ENCODE assay signal across 9 cellular contexts in the genomic region with DNA sequence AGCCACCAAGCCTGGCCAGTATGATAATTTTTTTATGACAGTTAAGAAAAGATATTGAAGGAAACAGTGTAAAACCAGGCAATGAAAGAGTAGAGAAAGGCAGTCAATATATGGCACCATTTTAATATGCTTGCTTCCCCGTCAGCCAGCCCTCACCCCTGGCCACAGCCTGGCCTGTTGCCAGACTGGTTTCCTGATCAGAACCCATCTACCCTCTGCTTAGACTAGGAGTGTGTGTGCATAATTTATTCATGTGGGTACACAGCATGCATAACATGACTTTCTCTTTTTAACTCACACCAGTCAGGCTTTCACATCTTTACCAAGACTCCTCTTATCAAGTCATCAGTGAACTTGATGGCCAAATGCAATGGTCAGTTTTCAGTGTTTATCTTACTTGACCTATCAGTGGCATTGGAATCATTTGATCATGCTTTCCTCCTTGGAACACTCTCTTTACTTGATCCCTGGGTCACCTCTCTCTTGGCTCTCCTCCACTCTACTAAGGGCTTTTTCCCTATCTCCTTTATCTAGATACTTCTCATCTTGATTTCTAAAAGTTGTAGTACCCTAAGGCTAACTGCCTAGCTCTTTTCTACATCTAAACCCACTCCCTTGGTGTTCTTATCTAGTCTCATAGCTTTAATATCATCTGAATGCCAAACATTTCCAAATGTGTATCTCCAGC. TPM values are rescaled to one million over a fixed set of nuclear protein-coding genes. Genes with fewer than 3 reads are reported as not detected.
DNase-seq lines count a peak whose midpoint lies in the region; ATAC-seq and TF ChIP-seq lines count a peak whose summit lies in the region.
"Had no signal": no experiment of that assay in that cellular context is flagged by ENCODE, and none has a peak within 500 bp of the region (broad histone marks: within the 10 kb centered on the region; RNA-seq: fewer than 3 reads in every experiment).

No MANE protein-coding gene starts in this region.

- H3K27me3 Mint-ChIP-seq in T-helper 2 cell treated with Interferon-gamma antibody and Interleukin-4, amounts not matched to agents 5 μg/mL and 100 μg/mL, for 36 hours (ENCODE audit: low read depth) = no peaks in the 10 kb centered on the region
- H3K27me3 Mint-ChIP-seq in central memory CD8-positive, alpha-beta T cell = no peaks in the 10 kb centered on the region
- H3K27me3 Mint-ChIP-seq in stimulated activated naive CD8-positive, alpha-beta T cell treated with anti-CD3 and anti-CD28 coated beads, Interleukin-15, amount 100 ng/mL, for 72 hours = no peaks in the 10 kb centered on the region

- H2AFZ ChIP-seq in hepatocyte = no peak overlapping the region

- no peak overlapping the region for H3K27ac Mint-ChIP-seq in T-helper 2 cell treated with Interferon-gamma antibody and Interleukin-4, amounts not matched to agents 5 μg/mL and 100 μg/mL, for 36 hours
- no peak overlapping the region for H3K27ac Mint-ChIP-seq in central memory CD8-positive, alpha-beta T cell (ENCODE audit: low read depth)
- no peak overlapping the region for H3K27ac Mint-ChIP-seq in stimulated activated naive CD8-positive, alpha-beta T cell treated with anti-CD3 and anti-CD28 coated beads, Interleukin-15, amount 100 ng/mL, for 72 hours

- no peak overlapping the region for H3K4me3 ChIP-seq in hepatocyte

- no peak overlapping the region for H3K4me3 Mint-ChIP-seq in T-helper 2 cell treated with Interferon-gamma antibody and Interleukin-4, amounts not matched to agents 5 μg/mL and 100 μg/mL, for 36 hours
- H3K4me3 Mint-ChIP-seq in central memory CD8-positive, alpha-beta T cell = no peak overlapping the region
- H3K4me3 Mint-ChIP-seq in stimulated activated naive CD8-positive, alpha-beta T cell treated with anti-CD3 and anti-CD28 coated beads, Interleukin-15, amount 100 ng/mL, for 72 hours = no peak overlapping the region

- H3K9me3 ChIP-seq in hepatocyte (ENCODE audit: low read depth) = no peaks in the 10 kb centered on the region

- H3K36me3 Mint-ChIP-seq in T-helper 2 cell treated with Interferon-gamma antibody and Interleukin-4, amounts not matched to agents 5 μg/mL and 100 μg/mL, for 36 hours (ENCODE audit: low read depth) = peaks cover 3% of the 10 kb centered on the region
- no peaks in the 10 kb centered on the region for H3K36me3 Mint-ChIP-seq in central memory CD8-positive, alpha-beta T cell (ENCODE audit: insufficient read depth)

- no peak overlapping the region for H3K4me2 ChIP-seq in hepatocyte

- no peaks in the 10 kb centered on the region for H3K9me3 Mint-ChIP-seq in T-helper 2 cell treated with Interferon-gamma antibody and Interleukin-4, amounts not matched to agents 5 μg/mL and 100 μg/mL, for 36 hours
- no peaks in the 10 kb centered on the region for H3K9me3 Mint-ChIP-seq in central memory CD8-positive, alpha-beta T cell
- no peaks in the 10 kb centered on the region for H3K9me3 Mint-ChIP-seq in stimulated activated naive CD8-positive, alpha-beta T cell treated with anti-CD3 and anti-CD28 coated beads, Interleukin-15, amount 100 ng/mL, for 72 hours

- peak in 4 of 5 experiments; percentile 39 to 93 (median 58) for DNase-seq in T-helper 2 cell
- no peak for DNase-seq in T-helper 2 cell treated with Interferon-gamma antibody and Interleukin-4, amounts not matched to agents 5 μg/mL and 100 μg/mL, for 36 hours (ENCODE audit: low spot score)
- DNase-seq in activated CD4-positive, alpha-beta T cell treated with anti-CD3 and anti-CD28 coated beads, Interleukin-2, amount 50 U/mL, for 48 hours = peak; percentile 71 to 76
- DNase-seq in central memory CD8-positive, alpha-beta T cell (ENCODE audit: low spot score in 2 of 2) = peak; percentile 41 to 68
- peak in 1 of 2 donors; percentile 68 for DNase-seq in stimulated activated naive CD8-positive, alpha-beta T cell treated with anti-CD3 and anti-CD28 coated beads, Interleukin-15, amount 100 ng/mL, for 72 hours
- DNase-seq in DMS53 (lab: John Stamatoyannopoulos, UW) = no peak
- DNase-seq in hepatocyte (ENCODE audit: low spot score) = no peak
- DNase-seq: NCI-H524 treated with DMSO at 0.1 percent for 48 hours had no signal

- H4K20me1 ChIP-seq in hepatocyte (ENCODE audit: insufficient read depth, poor library complexity, severe bottlenecking) = no peaks in the 10 kb centered on the region

- no peak overlapping the region for H3K27ac ChIP-seq in hepatocyte

- H3K36me3 ChIP-seq in hepatocyte (replicated peaks; ENCODE audit: insufficient read depth, low read depth) = no peaks in the 10 kb centered on the region

- ATAC-seq in central memory CD8-positive, alpha-beta T cell (replicated peaks; ENCODE audit: extremely low read depth, poor library complexity, severe bottlenecking) = peak; percentile 97
- peak; percentile 94 for ATAC-seq in stimulated activated naive CD8-positive, alpha-beta T cell treated with anti-CD3 and anti-CD28 coated beads, Interleukin-15, amount 100 ng/mL, for 72 hours
- ATAC-seq in HG02973 (IDR thresholded peaks at IDR 0.05; ENCODE audit: unreplicated experiment) = no peak

- peaks cover 21% of the 10 kb centered on the region for H3K4me1 Mint-ChIP-seq in T-helper 2 cell treated with Interferon-gamma antibody and Interleukin-4, amounts not matched to agents 5 μg/mL and 100 μg/mL, for 36 hours (ENCODE audit: low read depth)
- peaks cover 13% of the 10 kb centered on the region for H3K4me1 Mint-ChIP-seq in central memory CD8-positive, alpha-beta T cell
- H3K4me1 Mint-ChIP-seq in stimulated activated naive CD8-positive, alpha-beta T cell treated with anti-CD3 and anti-CD28 coated beads, Interleukin-15, amount 100 ng/mL, for 72 hours = peaks cover 19% of the 10 kb centered on the region

- no peaks in the 10 kb centered on the region for H3K9me2 ChIP-seq in hepatocyte (replicated peaks; ENCODE audit: insufficient read depth)

- no peak for TF ChIP-seq CTCF in hepatocyte (IDR thresholded peaks at IDR 0.05; ENCODE audit: poor library complexity)

- H3K27me3 ChIP-seq in hepatocyte = no peaks in the 10 kb centered on the region

- WGBS in hepatocyte (ENCODE audit: low lambda C conversion rate, missing lambda C conversion rate) = 75% methylated on average over 1 of the region's 1 CpG

- H3K4me1 ChIP-seq in hepatocyte (ENCODE audit: insufficient read depth) = peaks cover 3% of the 10 kb centered on the region

- H3K79me2 ChIP-seq in hepatocyte = no peaks in the 10 kb centered on the region

RNA-seq across cellular contexts. Expression of a gene that starts 10.0 kb away (rescaled TPM):
- total RNA-seq in hepatocyte = 0.16 and 0.50 TPM in 2 replicates
- polyA plus RNA-seq in hepatocyte = 0.44 and 0.74 TPM in 2 replicates

RNA-seq across cellular contexts. Expression of a gene that starts 11.2 kb away (rescaled TPM):
- total RNA-seq in hepatocyte = 44.8 and 46.0 TPM in 2 replicates
- 4.2 and 7.0 TPM in 2 replicates for polyA plus RNA-seq in hepatocyte

Comparison
In these comparisons a context has a peak if more than half of its experiments do, and no peak if none do; other contexts are left out.
1. DNase-seq: peak in T-helper 2 cell (4 of 5), activated CD4-positive, alpha-beta T cell treated with anti-CD3 and anti-CD28 coated beads, Interleukin-2, amount 50 U/mL, for 48 hours (2 of 2) and central memory CD8-positive, alpha-beta T cell (2 of 2); none in T-helper 2 cell treated with Interferon-gamma antibody and Interleukin-4, amounts not matched to agents 5 μg/mL and 100 μg/mL, for 36 hours (single experiment), DMS53 (single experiment) and hepatocyte (single experiment).